24 cellular contexts compared by ENCODE assay signal in the genomic region with DNA sequence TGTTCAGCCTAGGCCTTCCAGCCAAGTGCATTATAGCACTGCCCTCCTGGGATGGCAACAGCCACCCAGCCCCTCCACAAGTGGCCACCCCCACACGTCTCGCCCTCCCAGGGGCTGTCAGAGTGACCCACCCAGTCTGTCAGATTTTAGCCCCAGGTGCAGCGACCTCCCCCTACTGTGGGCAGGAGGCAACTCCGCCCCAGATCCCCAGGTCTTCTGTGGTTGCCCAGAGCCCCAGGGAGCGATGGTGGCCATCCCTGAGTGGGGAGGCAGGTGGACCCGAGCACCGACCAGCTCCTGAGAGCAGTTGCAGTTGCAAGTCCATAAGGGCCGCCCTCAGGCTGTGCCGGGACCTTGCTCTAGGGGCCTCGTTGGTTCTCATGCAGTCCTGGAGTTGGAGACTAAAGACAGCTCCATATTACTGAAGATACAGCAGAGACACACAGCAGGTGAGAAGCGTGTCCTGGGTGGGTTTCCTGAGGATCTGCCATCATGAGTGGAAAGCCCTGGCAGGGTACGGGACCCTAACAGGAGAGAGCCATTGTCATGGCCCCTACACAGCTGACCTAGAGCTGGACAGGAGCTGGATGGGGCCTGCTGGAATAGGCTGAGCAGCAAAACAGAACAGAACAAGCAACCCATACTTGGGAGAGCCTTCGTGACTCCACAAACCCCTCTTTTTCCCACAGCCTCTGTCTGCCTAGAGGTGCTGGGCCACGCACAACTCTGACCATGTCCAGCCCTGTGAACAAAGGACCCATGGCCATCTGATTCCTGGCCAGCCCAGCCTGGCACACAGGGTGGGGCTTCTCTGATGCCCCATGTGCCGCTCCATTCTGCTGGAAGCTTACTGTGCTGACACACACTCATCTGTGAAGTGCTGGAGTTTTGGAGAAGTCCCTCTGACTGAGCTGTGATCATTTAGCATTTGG.
DNase-seq lines count a peak whose midpoint lies in the region; ATAC-seq and TF ChIP-seq lines count a peak whose summit lies in the region.
"Had no signal": no experiment of that assay in that cellular context is flagged by ENCODE, and none has a peak within 500 bp of the region (broad histone marks: within the 10 kb centered on the region; RNA-seq: fewer than 3 reads in every experiment).

No MANE protein-coding gene starts in this region.

- intact Hi-C loops in posterior vena cava (cut with DNase I) = no loop called here

- H3K4me2 ChIP-seq in SK-N-SH = no peak overlapping the region

- DNase-seq in SK-N-SH = peak; percentile 6
- peak; percentile 15 for DNase-seq in GM13977 (ENCODE audit: low spot score)
- peak; percentile 66 for DNase-seq in posterior vena cava (ENCODE audit: low spot score)
- DNase-seq in NCI-H2107 (lab: John Stamatoyannopoulos, UW) = no peak
- DNase-seq in NOMO-1 treated with dmso at 0.1 percent for 144 hours (lab: John Stamatoyannopoulos, UW; ENCODE audit: unreplicated experiment) = no peak
- DNase-seq in NCI-H226 = no peak
- DNase-seq: activated CD4-positive, alpha-beta memory T cell treated with anti-CD3 and anti-CD28 coated beads for 36 hours; activated gamma-delta T cell; activated naive CD8-positive, alpha-beta T cell treated with anti-CD3 and anti-CD28 coated beads, Interleukin-2, amount 50 U/mL, for 24 hours; CD4-positive, CD25-positive, alpha-beta regulatory T cell; GOT3; Kasumi-1; left ventricle myocardium inferior; midbrain; MV-4-11; naive thymus-derived CD8-positive, alpha-beta T cell; NCI-H510A treated with DMSO at 0.1 percent for 48 hours; retina; SHP77 treated with DMSO at 0.1 percent for 48 hours had no signal

- no peak for TF ChIP-seq RAD21 in SK-N-SH (IDR thresholded peaks at IDR 0.05; ENCODE audit: low read length)

- TF ChIP-seq CTCF in SK-N-SH (IDR thresholded peaks at IDR 0.05) (no peak), GM13977 (IDR thresholded peaks at IDR 0.05; ENCODE audit: extremely low read depth, insufficient read depth, missing control alignments) (no peak)

- ATAC-seq in SK-N-SH treated with all-trans-retinoic acid at 6 μM for 48 hours (no peak), esophagus mucosa (peak; percentile 10)
- ATAC-seq: activated naive CD8-positive, alpha-beta T cell treated with anti-CD3 and anti-CD28 coated beads, Interleukin-2, amount 50 U/mL, for 24 hours; naive thymus-derived CD8-positive, alpha-beta T cell; Panc1 had no signal

- H3K27ac ChIP-seq in SK-N-SH (ENCODE audit: low read depth in 2 of 2, low read length in 1 of 2) = peak overlapping the region in 1 of 2 experiments; percentile 99; a peak in 2 of 4 replicates
- H3K27ac ChIP-seq: 22Rv1, left ventricle myocardium inferior, ovary had no signal

- H3K9me2 ChIP-seq in SK-N-SH = no peaks in the 10 kb centered on the region

- no peaks in the 10 kb centered on the region for H3K36me3 ChIP-seq in SK-N-SH (replicated peaks in 1 of 2; ENCODE audit: control insufficient read depth in 1 of 2, insufficient read depth in 2 of 2, low read length in 1 of 2)
- H3K36me3 ChIP-seq: left ventricle myocardium inferior, ovary had no signal

- WGBS in SK-N-SH (ENCODE audit: low lambda C conversion rate) = 90% methylated on average over 8 of the region's 15 CpGs

- no peaks in the 10 kb centered on the region for H3F3A ChIP-seq in SK-N-SH (replicated peaks; ENCODE audit: insufficient read depth)

- H3K4me3 ChIP-seq in SK-N-SH (ENCODE audit: low read depth in 2 of 2, low read length in 1 of 2) = no peak overlapping the region
- H3K4me3 ChIP-seq: left ventricle myocardium inferior, ovary had no signal

- H3K9ac ChIP-seq in SK-N-SH = no peak overlapping the region

- POLR2A ChIA-PET in SK-N-SH (lab: Yijun Ruan, JAX) = interaction anchor here (0.6 kb wide), 1 partner anchor 238 kb away, joined by 3 read pairs; no protein-coding TSS in a partner anchor

- no peaks in the 10 kb centered on the region for H3K9me3 ChIP-seq in SK-N-SH
- H3K9me3 ChIP-seq: left ventricle myocardium inferior, ovary had no signal

- H3K4me1 ChIP-seq in SK-N-SH (ENCODE audit: control insufficient read depth in 1 of 2, insufficient read depth in 2 of 2, low read depth in 1 of 2, low read length in 1 of 2) = peaks cover 8 to 89% of the 10 kb centered on the region in 2 experiments; a peak in 3 of 4 replicates
- H3K4me1 ChIP-seq: left ventricle myocardium inferior had no signal

- no peak overlapping the region for H2AFZ ChIP-seq in SK-N-SH (ENCODE audit: low read depth)

- H4K20me1 ChIP-seq in SK-N-SH (ENCODE audit: insufficient read depth) = no peaks in the 10 kb centered on the region

- no peaks in the 10 kb centered on the region for H3K27me3 ChIP-seq in SK-N-SH (ENCODE audit: insufficient read depth)
- H3K27me3 ChIP-seq: ovary had no signal

- no peaks in the 10 kb centered on the region for H3K79me2 ChIP-seq in SK-N-SH (ENCODE audit: insufficient read depth)

- in situ Hi-C loops in GM13977 (cut with MboI; ENCODE audit: low pct_unique_long_range_greater_than_20kb, low sequenced_read_pairs, unreplicated experiment) = no loop called here

- CTCF ChIA-PET in SK-N-SH (lab: Yijun Ruan, JAX) = interaction anchor here (0.9 to 3.6 kb wide), 6 partner anchors 12 to 238 kb away, joined by 3 to 19 read pairs (median 4); no protein-coding TSS in a partner anchor

- TF ChIP-seq EP300 in SK-N-SH (IDR thresholded peaks at IDR 0.05; ENCODE audit: borderline replicate concordance in 1 of 2, low read depth in 1 of 2, low read length in 1 of 2) = no peak

TF ChIP-seq in SK-N-SH, 30 proteins besides CTCF, POLR2A, EP300 and RAD21 (continues in another document):
- TF ChIP-seq JUND (IDR thresholded peaks at IDR 0.05) (no peak), EZH2phosphoT487 (IDR thresholded peaks at IDR 0.05; ENCODE audit: borderline replicate concordance, low read depth) (no peak)
- TF ChIP-seq, protein P1, sequence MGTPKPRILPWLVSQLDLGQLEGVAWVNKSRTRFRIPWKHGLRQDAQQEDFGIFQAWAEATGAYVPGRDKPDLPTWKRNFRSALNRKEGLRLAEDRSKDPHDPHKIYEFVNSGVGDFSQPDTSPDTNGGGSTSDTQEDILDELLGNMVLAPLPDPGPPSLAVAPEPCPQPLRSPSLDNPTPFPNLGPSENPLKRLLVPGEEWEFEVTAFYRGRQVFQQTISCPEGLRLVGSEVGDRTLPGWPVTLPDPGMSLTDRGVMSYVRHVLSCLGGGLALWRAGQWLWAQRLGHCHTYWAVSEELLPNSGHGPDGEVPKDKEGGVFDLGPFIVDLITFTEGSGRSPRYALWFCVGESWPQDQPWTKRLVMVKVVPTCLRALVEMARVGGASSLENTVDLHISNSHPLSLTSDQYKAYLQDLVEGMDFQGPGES (IDR thresholded peaks at IDR 0.05; ENCODE audit: low read depth, low read length) = no peak

TF ChIP-seq in SK-N-SH treated with all-trans-retinoic acid at 6 μM for 48 hours, 23 proteins besides CTCF, POLR2A, EP300 and RAD21:
- no peak for TF ChIP-seq ZFP30 (CRISPR knock-in tag; IDR thresholded peaks at IDR 0.05)
- TF ChIP-seq ZNF8 (CRISPR knock-in tag; IDR thresholded peaks at IDR 0.05) = no peak
- no peak for TF ChIP-seq TCF4 (CRISPR knock-in tag; IDR thresholded peaks at IDR 0.05; ENCODE audit: borderline replicate concordance)
- no peak for TF ChIP-seq ISL1 (CRISPR knock-in tag; IDR thresholded peaks at IDR 0.05)
- TF ChIP-seq OSR1 (CRISPR knock-in tag; IDR thresholded peaks at IDR 0.05) = no peak
- TF ChIP-seq, protein P2, sequence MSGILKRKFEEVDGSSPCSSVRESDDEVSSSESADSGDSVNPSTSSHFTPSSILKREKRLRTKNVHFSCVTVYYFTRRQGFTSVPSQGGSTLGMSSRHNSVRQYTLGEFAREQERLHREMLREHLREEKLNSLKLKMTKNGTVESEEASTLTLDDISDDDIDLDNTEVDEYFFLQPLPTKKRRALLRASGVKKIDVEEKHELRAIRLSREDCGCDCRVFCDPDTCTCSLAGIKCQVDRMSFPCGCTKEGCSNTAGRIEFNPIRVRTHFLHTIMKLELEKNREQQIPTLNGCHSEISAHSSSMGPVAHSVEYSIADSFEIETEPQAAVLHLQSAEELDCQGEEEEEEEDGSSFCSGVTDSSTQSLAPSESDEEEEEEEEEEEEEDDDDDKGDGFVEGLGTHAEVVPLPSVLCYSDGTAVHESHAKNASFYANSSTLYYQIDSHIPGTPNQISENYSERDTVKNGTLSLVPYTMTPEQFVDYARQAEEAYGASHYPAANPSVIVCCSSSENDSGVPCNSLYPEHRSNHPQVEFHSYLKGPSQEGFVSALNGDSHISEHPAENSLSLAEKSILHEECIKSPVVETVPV (CRISPR knock-in tag; IDR thresholded peaks at IDR 0.05) = no peak
- TF ChIP-seq, protein P3, sequence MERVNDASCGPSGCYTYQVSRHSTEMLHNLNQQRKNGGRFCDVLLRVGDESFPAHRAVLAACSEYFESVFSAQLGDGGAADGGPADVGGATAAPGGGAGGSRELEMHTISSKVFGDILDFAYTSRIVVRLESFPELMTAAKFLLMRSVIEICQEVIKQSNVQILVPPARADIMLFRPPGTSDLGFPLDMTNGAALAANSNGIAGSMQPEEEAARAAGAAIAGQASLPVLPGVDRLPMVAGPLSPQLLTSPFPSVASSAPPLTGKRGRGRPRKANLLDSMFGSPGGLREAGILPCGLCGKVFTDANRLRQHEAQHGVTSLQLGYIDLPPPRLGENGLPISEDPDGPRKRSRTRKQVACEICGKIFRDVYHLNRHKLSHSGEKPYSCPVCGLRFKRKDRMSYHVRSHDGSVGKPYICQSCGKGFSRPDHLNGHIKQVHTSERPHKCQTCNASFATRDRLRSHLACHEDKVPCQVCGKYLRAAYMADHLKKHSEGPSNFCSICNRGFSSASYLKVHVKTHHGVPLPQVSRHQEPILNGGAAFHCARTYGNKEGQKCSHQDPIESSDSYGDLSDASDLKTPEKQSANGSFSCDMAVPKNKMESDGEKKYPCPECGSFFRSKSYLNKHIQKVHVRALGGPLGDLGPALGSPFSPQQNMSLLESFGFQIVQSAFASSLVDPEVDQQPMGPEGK (CRISPR knock-in tag; IDR thresholded peaks at IDR 0.05; ENCODE audit: borderline replicate concordance) = no peak
- TF ChIP-seq PPARA (CRISPR knock-in tag; IDR thresholded peaks at IDR 0.05; ENCODE audit: borderline replicate concordance) = no peak
- TF ChIP-seq ARNTL (CRISPR knock-in tag; IDR thresholded peaks at IDR 0.05; ENCODE audit: borderline replicate concordance, low read depth) = no peak
- TF ChIP-seq ESRRG (CRISPR knock-in tag; IDR thresholded peaks at IDR 0.05) = no peak
- no peak for TF ChIP-seq ZNF70 (CRISPR knock-in tag; IDR thresholded peaks at IDR 0.05)
- no peak for TF ChIP-seq CSDC2 (CRISPR knock-in tag; IDR thresholded peaks at IDR 0.05)
TF ChIP-seq in SK-N-SH treated with all-trans-retinoic acid at 6 μM for 48 hours: peak in this region for 0.

Comparison
In these comparisons a context has a peak if more than half of its experiments do, and no peak if none do; other contexts are left out.
1. DNase-seq: peak in SK-N-SH (single experiment), GM13977 (single experiment) and posterior vena cava (single experiment); none in NCI-H2107 (single experiment), NOMO-1 treated with dmso at 0.1 percent for 144 hours (single experiment) and NCI-H226 (single experiment).